ENCODE assay signal across 8 cellular contexts in the genomic region with DNA sequence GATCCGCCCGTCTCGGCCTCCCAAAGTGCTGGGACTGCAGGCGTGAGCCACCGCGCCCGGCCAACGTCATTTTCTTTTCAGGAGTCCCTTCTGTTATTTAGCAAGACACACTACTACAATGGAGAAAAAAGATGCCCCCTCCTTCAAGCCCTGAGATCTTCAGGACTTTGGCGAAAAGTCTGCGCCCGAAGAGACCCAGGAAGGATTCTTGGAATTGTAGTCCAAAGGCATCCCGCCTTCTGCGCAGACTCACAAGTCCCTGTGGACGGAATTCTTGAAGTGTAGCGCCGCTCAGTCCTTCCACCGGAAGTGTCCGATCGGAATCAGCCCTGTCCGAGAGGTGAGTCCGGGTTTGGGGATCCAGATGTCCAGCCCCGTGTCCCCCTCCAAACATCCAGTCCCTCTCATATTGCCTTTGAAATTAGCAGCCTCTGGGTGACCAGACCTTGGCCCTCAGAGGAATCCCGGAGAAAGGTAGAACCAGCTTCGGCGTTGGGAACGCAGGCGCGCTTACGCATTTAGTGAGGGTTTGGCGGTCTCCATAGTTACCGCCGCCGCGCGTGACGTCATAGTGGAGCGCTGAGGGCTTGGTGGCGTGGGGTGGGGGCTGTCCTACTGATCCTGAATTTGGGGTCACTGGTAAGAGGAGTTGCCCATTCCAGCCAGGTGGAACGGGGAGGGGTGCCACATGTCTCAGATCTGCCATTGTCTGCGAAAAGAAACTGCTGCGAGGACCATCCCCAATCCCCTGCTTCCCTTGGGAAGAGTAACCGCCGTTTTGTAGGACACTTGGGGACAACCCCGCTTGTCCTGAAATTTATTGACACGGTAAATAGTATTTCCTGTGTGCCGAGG. TPM values are rescaled to one million over a fixed set of nuclear protein-coding genes. Genes with fewer than 3 reads are reported as not detected.
DNase-seq lines count a peak whose midpoint lies in the region; ATAC-seq and FAIRE-seq lines count a peak whose summit lies in the region.

No MANE protein-coding gene starts in this region.

- no peak for FAIRE-seq in HTR-8/SVneo (lab: Jason Lieb, UNC)

- H2BK12ac ChIP-seq in mesenchymal stem cell (ENCODE audit: low read length in 2 of 2): no peak overlapping the region

- H3K4me1 ChIP-seq in endocrine pancreas (ENCODE audit: control insufficient read depth, insufficient read depth, low read length): no peaks in the 10 kb centered on the region
- H3K4me1 ChIP-seq in mesenchymal stem cell (ENCODE audit: control insufficient read depth, insufficient read depth, low read depth, low read length): peaks cover 4% of the 10 kb centered on the region

- H3K4ac ChIP-seq in mesenchymal stem cell (ENCODE audit: low read depth in 1 of 2, low read length in 2 of 2): peak overlapping the region in 1 of 2 experiments; percentile 43

- peak overlapping the region; percentile 93 for H3K9ac ChIP-seq in endocrine pancreas (ENCODE audit: control insufficient read depth, insufficient read depth, low read length)
- peak overlapping the region; percentile 99 for H3K9ac ChIP-seq in mesenchymal stem cell (ENCODE audit: low read length)

- H3K27me3 ChIP-seq in endocrine pancreas (ENCODE audit: control insufficient read depth, insufficient read depth, low read length) (no peaks in the 10 kb centered on the region), mesenchymal stem cell (ENCODE audit: control insufficient read depth in 1 of 2, insufficient read depth in 1 of 2, low read length in 2 of 2) (no peaks in the 10 kb centered on the region)

- H3K4me3 ChIP-seq in endocrine pancreas (ENCODE audit: control insufficient read depth, insufficient read depth, low read length) (peak overlapping the region; percentile 91), mesenchymal stem cell (ENCODE audit: insufficient read depth in 1 of 2, low read depth in 1 of 2, low read length in 2 of 2) (peak overlapping the region; percentile 77 to 98)

- H4K91ac ChIP-seq in mesenchymal stem cell (ENCODE audit: low read length): peak overlapping the region; percentile 47

- peaks cover 7% of the 10 kb centered on the region for H3K79me1 ChIP-seq in mesenchymal stem cell (replicated peaks; ENCODE audit: low read length, poor library complexity, severe bottlenecking)

- no peak overlapping the region for H3K14ac ChIP-seq in mesenchymal stem cell (ENCODE audit: low read length in 2 of 2)

- peak overlapping the region; percentile 88 for H2AFZ ChIP-seq in mesenchymal stem cell (ENCODE audit: low read depth, low read length)

- ATAC-seq in GM21381 (IDR thresholded peaks at IDR 0.05; ENCODE audit: unreplicated experiment): peak; percentile 76

- H4K8ac ChIP-seq in mesenchymal stem cell (ENCODE audit: low read length): peak overlapping the region; percentile 96

- peak overlapping the region; percentile 28 to 49 for H3K18ac ChIP-seq in mesenchymal stem cell (ENCODE audit: low read depth in 1 of 2, low read length in 2 of 2)

- peak overlapping the region; percentile 97 for H2BK15ac ChIP-seq in mesenchymal stem cell (ENCODE audit: low read depth, poor library complexity, severe bottlenecking)

- H3K23ac ChIP-seq in mesenchymal stem cell (ENCODE audit: low read length in 2 of 2): no peak overlapping the region

- H3K36me3 ChIP-seq in endocrine pancreas (ENCODE audit: control insufficient read depth, insufficient read depth, low read length): no peaks in the 10 kb centered on the region
- no peaks in the 10 kb centered on the region for H3K36me3 ChIP-seq in mesenchymal stem cell (ENCODE audit: control insufficient read depth in 1 of 2, insufficient read depth in 2 of 2, low read depth in 1 of 2, low read length in 2 of 2)

- no peak overlapping the region for H2AK5ac ChIP-seq in mesenchymal stem cell (ENCODE audit: low read length, severe bottlenecking)

- no peak overlapping the region for H2BK120ac ChIP-seq in mesenchymal stem cell (ENCODE audit: low read depth, low read length)

- H3K4me2 ChIP-seq in mesenchymal stem cell (ENCODE audit: low read length, poor library complexity, severe bottlenecking): peak overlapping the region; percentile 92

- no peak overlapping the region for H2BK5ac ChIP-seq in mesenchymal stem cell (ENCODE audit: low read depth, low read length, poor library complexity, severe bottlenecking)

- peak overlapping the region; percentile 55 for H3K27ac ChIP-seq in mesenchymal stem cell (ENCODE audit: low read length, poor library complexity, severe bottlenecking)

- WGBS in mesenchymal stem cell: 1% methylated on average over 46 of the region's 46 CpGs

- no peaks in the 10 kb centered on the region for H3K9me3 ChIP-seq in endocrine pancreas (ENCODE audit: control insufficient read depth, low read length)
- no peaks in the 10 kb centered on the region for H3K9me3 ChIP-seq in mesenchymal stem cell (ENCODE audit: control insufficient read depth, low read length)

- DNase-seq in COLO829 (ENCODE audit: low spot score) (peak; percentile 98), HTR-8/SVneo (ENCODE audit: insufficient read length, low spot score) (peak; percentile 92), NOMO-1 (lab: John Stamatoyannopoulos, UW; ENCODE audit: unreplicated experiment in 2 of 2) (peak; percentile 79 to 81), mesenchymal stem cell (peak; percentile 98)
- peak; percentile 91 for DNase-seq in activated CD8-positive, alpha-beta memory T cell treated with anti-CD3 and anti-CD28 coated beads, Interleukin-2, amount 50 U/mL, for 1 hour (ENCODE audit: extremely low read depth)
- peak; percentile 87 for DNase-seq in stimulated activated CD8-positive, alpha-beta memory T cell treated with anti-CD3 and anti-CD28 coated beads, Interleukin-12 subunit alpha, Interleukin-12 subunit beta, amount 100 ng/mL, for 1 hour (ENCODE audit: low read depth)

RNA-seq across cellular contexts. Expression of a gene that starts 0.5 kb away (rescaled TPM):
- 0.33 TPM for polyA plus RNA-seq in mesenchymal stem cell (2013, experiment 1 of 2)
- polyA plus RNA-seq in mesenchymal stem cell (2013, experiment 2 of 2): 0.34 TPM

RNA-seq across cellular contexts. Expression of a gene that starts 43.6 kb away (rescaled TPM):
- polyA plus RNA-seq in mesenchymal stem cell (2013, experiment 1 of 2): 3.1 TPM
- polyA plus RNA-seq in mesenchymal stem cell (2013, experiment 2 of 2): 2.5 TPM

Comparison
In these comparisons a context has a peak if more than half of its experiments do, and no peak if none do; other contexts are left out.
1. Peak in every context shown above with its lines: DNase-seq, ATAC-seq, H3K4me3 ChIP-seq and H3K27ac ChIP-seq.